In the genomic region with DNA sequence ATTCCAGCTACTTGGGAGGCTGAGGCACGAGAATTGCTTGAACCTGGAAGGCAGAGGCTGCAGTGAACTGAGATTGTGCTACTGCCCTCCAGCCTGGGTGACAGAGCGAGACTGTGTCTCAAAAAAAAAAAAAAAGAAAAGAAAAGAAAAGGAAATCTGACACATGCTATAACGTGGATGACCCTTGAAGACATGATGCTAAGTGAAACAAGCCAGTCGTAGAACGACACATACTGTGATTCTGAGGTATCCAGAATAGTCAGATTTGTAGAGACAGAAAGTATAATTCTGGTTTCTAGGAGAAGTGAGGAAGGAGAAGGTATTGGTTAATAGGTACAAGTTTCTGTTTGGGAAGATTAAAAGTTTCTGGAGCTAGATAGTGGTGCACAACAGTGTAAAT, we compare ENCODE assay signal across 20 cellular contexts.
"Had no signal": no experiment of that assay in that cellular context is flagged by ENCODE, and none has a peak within 500 bp of the region (broad histone marks: within the 10 kb centered on the region; RNA-seq: fewer than 3 reads in every experiment).

No MANE protein-coding gene starts in this region.

- ATAC-seq: HepG2 had no signal

- DNase-seq: IMR-90, Karpas-422, KG1, MG63, NCI-H1092, NCI-H1105 treated with DMSO at 0.1 percent for 48 hours, NCI-H1417 treated with DMSO at 0.1 percent for 48 hours, NCI-H187, NCI-H2029, NCI-H2081 treated with DMSO at 0.1 percent for 48 hours, NCI-H2171, NCI-H446, NCI-H510A, NCI-H524 treated with DMSO at 0.1 percent for 48 hours, NCI-H69, NCI-H774, Right ventricle myocardium superior, RPMI8226, SIG-M5 had no signal
